ENCODE assay signal across 33 cellular contexts in the genomic region with DNA sequence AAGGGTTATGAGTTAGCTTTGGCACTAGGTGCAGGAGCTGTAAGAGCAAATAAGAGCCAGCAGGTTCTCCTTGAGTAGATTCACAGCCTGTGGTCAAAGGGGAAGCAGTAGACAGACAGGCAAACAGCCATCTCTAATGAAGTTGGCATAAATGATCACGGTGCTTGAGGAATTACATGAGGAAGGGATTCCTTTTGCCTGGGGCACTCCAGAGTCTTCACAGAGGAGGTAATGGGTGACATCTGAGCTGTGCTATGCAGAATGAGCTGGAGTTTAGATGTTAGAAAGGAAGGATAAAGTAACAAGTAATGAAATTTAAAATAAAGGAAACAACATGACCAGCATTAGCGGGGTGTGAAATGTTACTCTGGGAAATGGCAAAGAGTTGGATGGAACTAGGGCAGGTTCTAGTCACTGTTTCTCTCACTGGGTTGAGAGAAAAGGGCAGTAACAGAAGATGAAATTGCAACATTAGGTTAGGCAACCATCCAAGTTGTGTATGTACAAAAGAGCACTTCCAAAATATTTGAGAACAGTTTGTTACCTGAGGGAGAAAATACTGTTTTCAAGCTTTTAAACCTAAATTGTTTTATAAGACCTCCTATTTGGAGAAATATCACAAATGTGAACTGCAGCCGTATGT.
DNase-seq lines count a peak whose midpoint lies in the region; ATAC-seq and TF ChIP-seq lines count a peak whose summit lies in the region.
"Had no signal": no experiment of that assay in that cellular context is flagged by ENCODE, and none has a peak within 500 bp of the region (broad histone marks: within the 10 kb centered on the region; RNA-seq: fewer than 3 reads in every experiment).

No MANE protein-coding gene starts in this region.

- no peak overlapping the region for H3K4me3 ChIP-seq in LNCaP clone FGC (ENCODE audit: low read depth, low read length)
- H3K4me3 ChIP-seq: gastrocnemius medialis, GM12878, lung, MG63, pancreas, right atrium auricular region, spleen, thoracic aorta, uterus had no signal

- no peak overlapping the region for H3K4me3 Mint-ChIP-seq in nephron progenitor cell
- no peak overlapping the region for H3K4me3 Mint-ChIP-seq in stimulated activated naive CD8-positive, alpha-beta T cell treated with anti-CD3 and anti-CD28 coated beads, Interleukin-15, amount 100 ng/mL, for 72 hours
- H3K4me3 Mint-ChIP-seq: activated naive CD8-positive, alpha-beta T cell treated with anti-CD3 and anti-CD28 coated beads, Interleukin-2, amount 10 ng/mL, durations not matched to agents 7 days and 5 days; CD8-positive, alpha-beta memory T cell; effector memory CD8-positive, alpha-beta T cell; nephron; stimulated activated naive CD8-positive, alpha-beta T cell treated with anti-CD3 and anti-CD28 coated beads, Interleukin-15, Interleukin-2, amounts not matched to agents 100 ng/mL and 50 ng/mL, for 24 hours; T-helper 17 cell had no signal

- H3K36me3 Mint-ChIP-seq in nephron progenitor cell (ENCODE audit: low read depth): no peaks in the 10 kb centered on the region
- H3K36me3 Mint-ChIP-seq: activated naive CD8-positive, alpha-beta T cell treated with anti-CD3 and anti-CD28 coated beads, Interleukin-2, amount 10 ng/mL, durations not matched to agents 7 days and 5 days; CD8-positive, alpha-beta memory T cell had no signal

- TF ChIP-seq CTCF in LNCaP clone FGC (IDR thresholded peaks at IDR 0.05; ENCODE audit: control insufficient read depth, extremely low read depth, insufficient read depth): no peak
- TF ChIP-seq CTCF in nephron progenitor cell (IDR thresholded peaks at IDR 0.05): no peak

- ATAC-seq in stimulated activated naive CD8-positive, alpha-beta T cell treated with anti-CD3 and anti-CD28 coated beads, Interleukin-15, amount 100 ng/mL, for 72 hours: no peak
- ATAC-seq in HG02588 (IDR thresholded peaks at IDR 0.05; ENCODE audit: unreplicated experiment): no peak
- ATAC-seq: effector memory CD8-positive, alpha-beta T cell; esophagus mucosa; GM12878; Panc1; T-helper 17 cell had no signal

- H3K27ac Mint-ChIP-seq in nephron progenitor cell: peak overlapping the region; percentile 2
- H3K27ac Mint-ChIP-seq in stimulated activated naive CD8-positive, alpha-beta T cell treated with anti-CD3 and anti-CD28 coated beads, Interleukin-15, amount 100 ng/mL, for 72 hours: no peak overlapping the region
- H3K27ac Mint-ChIP-seq: activated naive CD8-positive, alpha-beta T cell treated with anti-CD3 and anti-CD28 coated beads, Interleukin-2, amount 10 ng/mL, durations not matched to agents 7 days and 5 days; CD8-positive, alpha-beta memory T cell; effector memory CD8-positive, alpha-beta T cell; nephron; stimulated activated naive CD8-positive, alpha-beta T cell treated with anti-CD3 and anti-CD28 coated beads, Interleukin-15, Interleukin-2, amounts not matched to agents 100 ng/mL and 50 ng/mL, for 24 hours; T-helper 17 cell had no signal

- DNase-seq in EL (peak; percentile 38), LNCaP clone FGC (ENCODE audit: low read depth) (peak; percentile 2), fibroblast of gingiva (ENCODE audit: low read depth) (peak; percentile 49), nephron progenitor cell (no peak)
- DNase-seq in activated CD4-positive, alpha-beta T cell treated with anti-CD3 and anti-CD28 coated beads for 4 hours: no peak
- DNase-seq in stimulated activated naive CD8-positive, alpha-beta T cell treated with anti-CD3 and anti-CD28 coated beads, Interleukin-15, amount 100 ng/mL, for 72 hours: no peak
- DNase-seq: activated effector memory CD4-positive, alpha-beta T cell treated with anti-CD3 and anti-CD28 coated beads, Interleukin-2, amount 50 U/mL, for 16 hours; activated naive CD8-positive, alpha-beta T cell treated with anti-CD3 and anti-CD28 coated beads, Interleukin-2, amount 10 ng/mL, durations not matched to agents 7 days and 5 days; activated T-cell treated with anti-CD3 and anti-CD28 coated beads, Interleukin-2, amount 50 U/mL, for 1 hour; CD8-positive, alpha-beta memory T cell; central memory CD4-positive, alpha-beta T cell; effector memory CD8-positive, alpha-beta T cell; gastrocnemius medialis; GOT3; kidney glomerular epithelial cell; MG63; NCI-H1930; NCI-H2227 treated with DMSO at 0.1 percent for 48 hours; pancreas; SHP77; spleen; stimulated activated CD8-positive, alpha-beta memory T cell treated with anti-CD3 and anti-CD28 coated beads, Interleukin-4, amount 100 ng/mL, for 48 hours; T-helper 17 cell; uterus had no signal

- H3K4me1 Mint-ChIP-seq in nephron progenitor cell: no peaks in the 10 kb centered on the region
- no peaks in the 10 kb centered on the region for H3K4me1 Mint-ChIP-seq in stimulated activated naive CD8-positive, alpha-beta T cell treated with anti-CD3 and anti-CD28 coated beads, Interleukin-15, amount 100 ng/mL, for 72 hours
- H3K4me1 Mint-ChIP-seq: activated naive CD8-positive, alpha-beta T cell treated with anti-CD3 and anti-CD28 coated beads, Interleukin-2, amount 10 ng/mL, durations not matched to agents 7 days and 5 days; CD8-positive, alpha-beta memory T cell; nephron; T-helper 17 cell had no signal

- H3K9me3 Mint-ChIP-seq in nephron progenitor cell: peaks cover 5% of the 10 kb centered on the region
- peaks cover 0 to 7% of the 10 kb centered on the region in 2 donors for H3K9me3 Mint-ChIP-seq in stimulated activated naive CD8-positive, alpha-beta T cell treated with anti-CD3 and anti-CD28 coated beads, Interleukin-15, amount 100 ng/mL, for 72 hours
- H3K9me3 Mint-ChIP-seq: activated naive CD8-positive, alpha-beta T cell treated with anti-CD3 and anti-CD28 coated beads, Interleukin-2, amount 10 ng/mL, durations not matched to agents 7 days and 5 days had no signal

- no peaks in the 10 kb centered on the region for H3K27me3 Mint-ChIP-seq in nephron progenitor cell (ENCODE audit: low read depth, poor library complexity)
- no peaks in the 10 kb centered on the region for H3K27me3 Mint-ChIP-seq in stimulated activated naive CD8-positive, alpha-beta T cell treated with anti-CD3 and anti-CD28 coated beads, Interleukin-15, amount 100 ng/mL, for 72 hours
- H3K27me3 Mint-ChIP-seq: activated naive CD8-positive, alpha-beta T cell treated with anti-CD3 and anti-CD28 coated beads, Interleukin-2, amount 10 ng/mL, durations not matched to agents 7 days and 5 days; CD8-positive, alpha-beta memory T cell; effector memory CD8-positive, alpha-beta T cell; stimulated activated naive CD8-positive, alpha-beta T cell treated with anti-CD3 and anti-CD28 coated beads, Interleukin-15, Interleukin-2, amounts not matched to agents 100 ng/mL and 50 ng/mL, for 24 hours; T-helper 17 cell had no signal

Comparison
In these comparisons a context has a peak if more than half of its experiments do, and no peak if none do; other contexts are left out.
1. DNase-seq: peak in EL (single experiment), LNCaP clone FGC (single experiment) and fibroblast of gingiva (single experiment); none in nephron progenitor cell (single experiment), activated CD4-positive, alpha-beta T cell treated with anti-CD3 and anti-CD28 coated beads for 4 hours (0 of 2) and stimulated activated naive CD8-positive, alpha-beta T cell treated with anti-CD3 and anti-CD28 coated beads, Interleukin-15, amount 100 ng/mL, for 72 hours (0 of 2).